10 cellular contexts compared by ENCODE assay signal in the genomic region with DNA sequence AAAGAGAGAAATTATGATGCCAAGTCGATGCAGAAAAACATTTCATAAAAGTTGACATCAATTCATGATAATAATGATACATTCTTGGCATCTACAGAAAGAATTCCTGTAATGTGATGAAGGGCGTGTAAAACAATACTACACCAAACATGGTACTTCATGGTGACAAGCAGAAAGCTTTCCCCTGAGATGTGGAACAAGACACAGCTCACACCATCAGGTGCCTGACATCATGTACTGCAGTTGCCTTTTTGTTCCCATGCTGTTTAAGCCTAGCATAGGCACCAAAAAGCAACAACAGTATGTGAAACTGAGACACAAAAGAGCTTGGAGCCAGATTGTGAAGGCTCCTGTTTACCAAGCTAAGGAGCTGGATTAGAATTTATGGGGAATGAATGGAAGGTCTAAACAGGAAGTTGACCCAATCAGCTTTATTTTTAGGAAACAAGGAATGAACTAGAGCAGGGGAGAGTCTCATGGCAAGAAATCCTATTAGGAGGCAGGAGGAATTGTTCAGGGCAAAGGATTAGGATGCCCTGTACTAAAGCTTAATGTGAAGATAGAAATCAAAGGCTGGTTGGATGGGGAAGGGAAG.
"Had no signal": no experiment of that assay in that cellular context is flagged by ENCODE, and none has a peak within 500 bp of the region (broad histone marks: within the 10 kb centered on the region; RNA-seq: fewer than 3 reads in every experiment).

No MANE protein-coding gene starts in this region.

- H3K36me3 ChIP-seq: ovary, thyroid gland, uterus had no signal

- H3K4me1 ChIP-seq: uterus had no signal

- H3K27me3 ChIP-seq: ovary, thyroid gland, uterus had no signal

- H3K9me3 ChIP-seq: ovary, thyroid gland, uterus had no signal

- H3K4me3 ChIP-seq: ovary, thyroid gland, uterus had no signal

- DNase-seq: activated CD4-positive, CD25-positive, alpha-beta regulatory T cell treated with anti-CD3 and anti-CD28 coated beads, Interleukin-2, amount 50 U/mL, for 72 hours; activated naive CD8-positive, alpha-beta T cell treated with anti-CD3 and anti-CD28 coated beads for 36 hours; amygdala; hippocampal formation; kidney; ovary; thyroid gland; uterus had no signal

- ATAC-seq: stimulated activated memory B cell treated with anti-CD40 and anti-IgM and Interleukin-4, amounts not matched to agents 10 μg/mL and 1 μg/mL and 100 μg/mL, for 72 hours had no signal

- H3K27ac ChIP-seq: epithelial cell of prostate, ovary, thyroid gland, uterus had no signal
